ENCODE assay signal across 17 cellular contexts in genomic region chr3:140187648-140188221, GRCh38.
"Had no signal": no experiment of that assay in that cellular context is flagged by ENCODE, and none has a peak within 500 bp of the region (broad histone marks: within the 10 kb centered on the region; RNA-seq: fewer than 3 reads in every experiment).

No MANE protein-coding gene starts in this region.

- H3K4me3 ChIP-seq: lung had no signal

- H3K27ac ChIP-seq: epithelial cell of prostate had no signal

- H3K9me3 Mint-ChIP-seq: activated CD4-positive, alpha-beta T cell treated with anti-CD3 and anti-CD28 coated beads, Interleukin-2, amount 10 ng/mL, durations not matched to agents 24 days and 14 days; activated naive CD8-positive, alpha-beta T cell treated with anti-CD3 and anti-CD28 coated beads, Interleukin-2, amount 50 U/mL, for 24 hours had no signal

- H3K36me3 Mint-ChIP-seq: mesothelial cell of epicardium had no signal

- DNase-seq: activated B cell treated with CpG ODN at 0.5 μM for 24 hours; activated CD4-positive, alpha-beta T cell treated with anti-CD3 and anti-CD28 coated beads, Interleukin-2, amount 10 ng/mL, durations not matched to agents 24 days and 14 days; activated CD8-positive, alpha-beta memory T cell treated with anti-CD3 and anti-CD28 coated beads, Interleukin-2, amount 50 U/mL, for 48 hours; activated naive CD8-positive, alpha-beta T cell treated with anti-CD3 and anti-CD28 coated beads, Interleukin-2, amount 50 U/mL, for 24 hours; activated T-cell treated with anti-CD3 and anti-CD28 coated beads, Interleukin-2, amount 50 U/mL, for 72 hours; aorta; head of caudate nucleus; kidney glomerular epithelial cell; nephron progenitor cell; occipital lobe; stimulated activated CD4-positive, alpha-beta T cell treated with anti-CD3 and anti-CD28 coated beads, Interleukin-1b, Interleukin-23, amount 100 ng/mL, for 48 hours; stimulated activated naive CD8-positive, alpha-beta T cell treated with anti-CD3 and anti-CD28 coated beads, Interleukin-15, amount 100 ng/mL, for 72 hours; T-helper 2 cell had no signal

- H3K27me3 Mint-ChIP-seq: activated naive CD8-positive, alpha-beta T cell treated with anti-CD3 and anti-CD28 coated beads, Interleukin-2, amount 50 U/mL, for 24 hours; progenitor cell of endocrine pancreas; stimulated activated naive CD8-positive, alpha-beta T cell treated with anti-CD3 and anti-CD28 coated beads, Interleukin-15, amount 100 ng/mL, for 72 hours had no signal

- H3K27ac Mint-ChIP-seq: activated B cell treated with CpG ODN at 0.5 μM for 24 hours; activated CD4-positive, alpha-beta T cell treated with anti-CD3 and anti-CD28 coated beads, Interleukin-2, amount 10 ng/mL, durations not matched to agents 24 days and 14 days; activated naive CD8-positive, alpha-beta T cell treated with anti-CD3 and anti-CD28 coated beads, Interleukin-2, amount 50 U/mL, for 24 hours; activated T-cell treated with anti-CD3 and anti-CD28 coated beads, Interleukin-2, amount 50 U/mL, for 72 hours; progenitor cell of endocrine pancreas; stimulated activated naive CD8-positive, alpha-beta T cell treated with anti-CD3 and anti-CD28 coated beads, Interleukin-15, amount 100 ng/mL, for 72 hours had no signal

- H3K4me3 Mint-ChIP-seq: activated B cell treated with CpG ODN at 0.5 μM for 24 hours; activated CD4-positive, alpha-beta T cell treated with anti-CD3 and anti-CD28 coated beads, Interleukin-2, amount 10 ng/mL, durations not matched to agents 24 days and 14 days; activated naive CD8-positive, alpha-beta T cell treated with anti-CD3 and anti-CD28 coated beads, Interleukin-2, amount 50 U/mL, for 24 hours; activated T-cell treated with anti-CD3 and anti-CD28 coated beads, Interleukin-2, amount 50 U/mL, for 72 hours; mesothelial cell of epicardium; nephron progenitor cell; stimulated activated naive CD8-positive, alpha-beta T cell treated with anti-CD3 and anti-CD28 coated beads, Interleukin-15, amount 100 ng/mL, for 72 hours had no signal

- ATAC-seq: activated naive CD8-positive, alpha-beta T cell treated with anti-CD3 and anti-CD28 coated beads, Interleukin-2, amount 50 U/mL, for 24 hours; activated T-cell treated with anti-CD3 and anti-CD28 coated beads, Interleukin-2, amount 50 U/mL, for 72 hours; stimulated activated naive CD8-positive, alpha-beta T cell treated with anti-CD3 and anti-CD28 coated beads, Interleukin-15, amount 100 ng/mL, for 72 hours had no signal

- H3K4me1 Mint-ChIP-seq: activated B cell treated with CpG ODN at 0.5 μM for 24 hours; activated CD4-positive, alpha-beta T cell treated with anti-CD3 and anti-CD28 coated beads, Interleukin-2, amount 10 ng/mL, durations not matched to agents 24 days and 14 days; activated naive CD8-positive, alpha-beta T cell treated with anti-CD3 and anti-CD28 coated beads, Interleukin-2, amount 50 U/mL, for 24 hours; nephron progenitor cell; stimulated activated naive CD8-positive, alpha-beta T cell treated with anti-CD3 and anti-CD28 coated beads, Interleukin-15, amount 100 ng/mL, for 72 hours had no signal
